In genomic region chr20:22464312-22465003, GRCh38 we compare ENCODE assay signal across 17 cellular contexts.
"Had no signal": no experiment of that assay in that cellular context is flagged by ENCODE, and none has a peak within 500 bp of the region (broad histone marks: within the 10 kb centered on the region; RNA-seq: fewer than 3 reads in every experiment).

No MANE protein-coding gene starts in this region.

- DNase-seq: activated CD4-positive, alpha-beta T cell treated with anti-CD3 and anti-CD28 coated beads for 48 hours; activated CD4-positive, alpha-beta T cell treated with anti-CD3 and anti-CD28 coated beads, Interleukin-2, amount 50 U/mL, for 4 hours; activated CD4-positive, CD25-positive, alpha-beta regulatory T cell treated with anti-CD3 and anti-CD28 coated beads, Interleukin-2, amount 50 U/mL, for 72 hours; activated CD8-positive, alpha-beta memory T cell treated with anti-CD3 and anti-CD28 coated beads, Interleukin-2, amount 10 ng/mL, durations not matched to agents 7 days and 5 days; activated effector memory CD4-positive, alpha-beta T cell treated with Interleukin-2 at 50 U/mL for 16 hours; activated naive CD4-positive, alpha-beta T cell treated with Interleukin-2 at 50 U/mL for 16 hours; activated T-cell treated with anti-CD3 and anti-CD28 coated beads, Interleukin-2, amount 50 U/mL, for 24 hours; amygdala; MG63; MV-4-11; NCI-H1930; NCI-H446 treated with DMSO at 0.1 percent for 48 hours; NCI-H524 treated with DMSO at 0.1 percent for 48 hours; SIG-M5; T-helper 17 cell; T-helper 9 cell had no signal

- H3K4me3 ChIP-seq: cardiac muscle cell, MG63 had no signal

- ATAC-seq: activated CD8-positive, alpha-beta memory T cell treated with anti-CD3 and anti-CD28 coated beads, Interleukin-2, amount 10 ng/mL, durations not matched to agents 7 days and 5 days; T-helper 17 cell had no signal

- H3K27ac ChIP-seq: cardiac muscle cell had no signal

- H3K9me3 ChIP-seq: MG63 had no signal

- H3K36me3 ChIP-seq: cardiac muscle cell, MG63 had no signal

- H3K27me3 ChIP-seq: MG63 had no signal
